Comparison of ENCODE assay signal across 7 cellular contexts in genomic region chr3:24773798-24774197, GRCh38.
DNase-seq lines count a peak whose midpoint lies in the region; ATAC-seq and TF ChIP-seq lines count a peak whose summit lies in the region.

No MANE protein-coding gene starts in this region.

- CTCF ChIA-PET in GM10248 (lab: Yijun Ruan, JAX): interaction anchor here (0.7 to 1.8 kb wide), 7 partner anchors 10 to 1939 kb away, joined by 3 to 12 read pairs (median 4); no protein-coding TSS in a partner anchor

- no peaks in the 10 kb centered on the region for H3K4me1 ChIP-seq in SJCRH30

- no peaks in the 10 kb centered on the region for H3K36me3 ChIP-seq in SJCRH30

- TF ChIP-seq CTCF in GM10248 (IDR thresholded peaks at IDR 0.05; ENCODE audit: control extremely low read depth, extremely low read depth, low read depth, missing control alignments): peak; percentile 73
- TF ChIP-seq CTCF in epithelial cell of proximal tubule (conservative IDR thresholded peaks at IDR 0.05; ENCODE audit: low read depth, low read length): peak; percentile 95

- H3K9me3 ChIP-seq in SJCRH30 (replicated peaks): no peaks in the 10 kb centered on the region

- POLR2A ChIA-PET in GM10248 (lab: Yijun Ruan, JAX): no interaction called here

- ATAC-seq in GM21825 (IDR thresholded peaks at IDR 0.05; ENCODE audit: unreplicated experiment) (peak; percentile 56), HG02763 (IDR thresholded peaks at IDR 0.05; ENCODE audit: unreplicated experiment) (no peak)

- DNase-seq in GM10248 (ENCODE audit: extremely low spot score) (peak; percentile 22), LoVo (ENCODE audit: low spot score) (peak; percentile 59), SJCRH30 (peak; percentile 77 to 78), epithelial cell of proximal tubule (ENCODE audit: low read depth) (peak; percentile 22), mucosa of gallbladder (ENCODE audit: low spot score) (peak; percentile 34)

- H3K27ac ChIP-seq in SJCRH30: no peak overlapping the region

- H3K27me3 ChIP-seq in SJCRH30: no peaks in the 10 kb centered on the region

- H3K4me3 ChIP-seq in SJCRH30 (no peak overlapping the region), epithelial cell of proximal tubule (ENCODE audit: low read depth, low read length) (no peak overlapping the region)

Comparison
In these comparisons a context has a peak if more than half of its experiments do, and no peak if none do; other contexts are left out.
1. DNase-seq: peak in every context shown above with its lines; median percentile 78 in SJCRH30; 59 in LoVo; 34 in mucosa of gallbladder; 22 in GM10248; 22 in epithelial cell of proximal tubule.